8 cellular contexts compared by ENCODE assay signal in the genomic region with DNA sequence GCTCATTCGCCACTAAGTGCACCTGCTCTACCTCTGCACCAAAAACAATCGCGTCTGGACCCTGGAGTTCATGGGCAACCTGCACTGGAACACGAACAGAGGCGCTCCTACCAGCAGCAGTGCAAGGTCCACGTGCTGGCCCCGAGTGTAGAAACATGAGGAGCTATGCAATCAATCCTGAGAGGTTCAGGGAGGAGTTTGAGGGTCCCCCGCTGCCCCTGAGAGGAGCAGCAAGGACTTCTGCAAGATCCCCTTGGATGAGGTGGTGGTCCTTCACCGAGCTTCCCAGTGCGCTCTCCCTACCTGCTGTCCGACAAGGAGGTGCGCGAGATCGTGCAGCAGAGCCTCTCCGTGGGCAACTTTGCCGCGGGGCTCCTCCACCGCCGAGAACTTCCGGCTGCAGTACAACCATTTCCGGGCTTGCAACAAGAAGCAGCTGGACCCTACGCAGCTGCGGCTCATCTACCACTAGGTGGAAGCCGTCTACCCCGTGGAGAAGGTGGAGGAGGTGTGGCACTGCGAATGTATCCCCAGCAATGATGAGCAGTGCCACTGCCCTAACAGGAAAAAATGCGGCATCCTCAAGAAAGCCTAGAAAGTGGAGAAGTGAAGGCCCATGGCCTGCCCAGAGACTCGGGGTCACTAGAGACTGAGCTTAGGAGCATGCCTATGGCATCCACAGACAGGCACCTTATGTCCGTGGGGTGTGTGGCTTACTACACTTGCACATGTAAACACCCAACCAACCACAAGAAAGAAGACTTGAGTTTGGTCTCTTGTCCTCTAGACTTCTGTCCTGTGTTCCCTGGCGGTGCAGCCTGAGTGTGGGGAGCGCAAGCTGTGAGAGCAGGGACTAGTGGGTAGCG. TPM values are rescaled to one million over a fixed set of nuclear protein-coding genes. Genes with fewer than 3 reads are reported as not detected.
A peak's percentile ranks its signal among the peaks of the same experiment; 100 is the strongest.
DNase-seq lines count a peak whose midpoint lies in the region; ATAC-seq and TF ChIP-seq lines count a peak whose summit lies in the region.
"Not testable (repeated sequence)": the region's sequence is repeated elsewhere in the genome, so short reads cannot be mapped to it uniquely, and the experiment has no call there.

No MANE protein-coding gene starts in this region.

- H3K4me1 Mint-ChIP-seq in activated CD4-positive, alpha-beta T cell treated with anti-CD3 and anti-CD28 coated beads for 36 hours = peaks cover 20% of the 10 kb centered on the region
- peaks cover 19% of the 10 kb centered on the region for H3K4me1 Mint-ChIP-seq in stimulated activated memory B cell treated with anti-CD40 and anti-IgM and Interleukin-4, amounts not matched to agents 10 μg/mL and 1 μg/mL and 100 μg/mL, for 72 hours

- CTCF ChIA-PET in activated CD4-positive, alpha-beta T cell treated with anti-CD3 and anti-CD28 coated beads for 36 hours (lab: Charles Lee) = interaction anchor here (0.6 to 1.4 kb wide), 7 partner anchors 11 to 107 kb away, joined by 3 to 4 read pairs (median 3); partner anchors contain the start of gene ASAH2B

- not testable (repeated sequence) for H3K36me3 Mint-ChIP-seq in activated CD4-positive, alpha-beta T cell treated with anti-CD3 and anti-CD28 coated beads for 36 hours (ENCODE audit: low read depth); stimulated activated memory B cell treated with anti-CD40 and anti-IgM and Interleukin-4, amounts not matched to agents 10 μg/mL and 1 μg/mL and 100 μg/mL, for 72 hours

- TF ChIP-seq POLR2A in right lobe of liver (IDR thresholded peaks at IDR 0.05) = not testable (repeated sequence)

- ATAC-seq in GM19467 (IDR thresholded peaks at IDR 0.05; ENCODE audit: unreplicated experiment) (peak; percentile 97), HG03196 (IDR thresholded peaks at IDR 0.05; ENCODE audit: unreplicated experiment) (peak; percentile 61), right lobe of liver (peak; percentile 91 to 98 (median 94))
- peak; percentile 99 for ATAC-seq in activated CD4-positive, alpha-beta T cell treated with anti-CD3 and anti-CD28 coated beads for 36 hours
- peak; percentile 94 for ATAC-seq in stimulated activated memory B cell treated with anti-CD40 and anti-IgM and Interleukin-4, amounts not matched to agents 10 μg/mL and 1 μg/mL and 100 μg/mL, for 72 hours

- H3K4me3 ChIP-seq in cardiac fibroblast (replicated peaks in 1 of 2; ENCODE audit: low read depth in 2 of 2, low read length in 2 of 2) = peak overlapping the region; percentile 22 to 59
- peak overlapping the region; percentile 33 to 61 (median 56) for H3K4me3 ChIP-seq in right lobe of liver

- H3K9me3 Mint-ChIP-seq in activated CD4-positive, alpha-beta T cell treated with anti-CD3 and anti-CD28 coated beads for 36 hours (ENCODE audit: low read depth); stimulated activated memory B cell treated with anti-CD40 and anti-IgM and Interleukin-4, amounts not matched to agents 10 μg/mL and 1 μg/mL and 100 μg/mL, for 72 hours: not testable (repeated sequence)

- H3K4me1 ChIP-seq in right lobe of liver = not testable (repeated sequence)

- H3K27me3 ChIP-seq in right lobe of liver = not testable (repeated sequence)

- WGBS in right lobe of liver (ENCODE audit: insufficient coverage, low coverage, low lambda C conversion rate, missing lambda C conversion rate) = 52% methylated on average over 5 of the region's 32 CpGs

- not testable (repeated sequence) for H3K9me3 ChIP-seq in right lobe of liver

- POLR2A ChIA-PET in activated CD4-positive, alpha-beta T cell treated with anti-CD3 and anti-CD28 coated beads for 36 hours (lab: Charles Lee) = interaction anchor here (0.6 kb wide), 1 partner anchor 12 kb away, joined by 8 read pairs; no protein-coding TSS in a partner anchor

- peak overlapping the region; percentile 84 for H3K4me3 Mint-ChIP-seq in activated CD4-positive, alpha-beta T cell treated with anti-CD3 and anti-CD28 coated beads for 36 hours
- peak overlapping the region; percentile 81 for H3K4me3 Mint-ChIP-seq in stimulated activated memory B cell treated with anti-CD40 and anti-IgM and Interleukin-4, amounts not matched to agents 10 μg/mL and 1 μg/mL and 100 μg/mL, for 72 hours

- H3K36me3 ChIP-seq in right lobe of liver = not testable (repeated sequence)

- peak; percentile 58 for TF ChIP-seq CTCF in cardiac fibroblast (IDR thresholded peaks at IDR 0.05; ENCODE audit: low read depth, low read length)
- peak in 3 of 4 donors; percentile 41 to 51 (median 51) for TF ChIP-seq CTCF in right lobe of liver (IDR thresholded peaks at IDR 0.05)

- intact Hi-C loops in activated CD4-positive, alpha-beta T cell treated with anti-CD3 and anti-CD28 coated beads for 36 hours (cut with DNase I, micrococcal nuclease) = loop anchor here in 1 of 2 experiments (1.0 kb wide), 3 partner anchors 36 to 231 kb away; no protein-coding TSS in a partner anchor
- intact Hi-C loops in right lobe of liver (cut with DNase I) = not testable (repeated sequence)

- DNase-seq in Daoy (ENCODE audit: low read depth) = peak; percentile 25
- DNase-seq in NCI-H2227 treated with DMSO at 0.1 percent for 48 hours (lab: John Stamatoyannopoulos, UW) = peak; percentile 39
- peak; percentile 82 for DNase-seq in activated CD4-positive, alpha-beta T cell treated with anti-CD3 and anti-CD28 coated beads for 36 hours
- DNase-seq in cardiac fibroblast (ENCODE audit: low read depth in 2 of 2) = peak; percentile 24 to 60
- DNase-seq in right lobe of liver = peak in 2 of 3 donors; percentile 69 to 76

- H3K27me3 Mint-ChIP-seq in activated CD4-positive, alpha-beta T cell treated with anti-CD3 and anti-CD28 coated beads for 36 hours; stimulated activated memory B cell treated with anti-CD40 and anti-IgM and Interleukin-4, amounts not matched to agents 10 μg/mL and 1 μg/mL and 100 μg/mL, for 72 hours: not testable (repeated sequence)

- not testable (repeated sequence) for H3K27ac ChIP-seq in right lobe of liver

- peak overlapping the region; percentile 85 for H3K27ac Mint-ChIP-seq in activated CD4-positive, alpha-beta T cell treated with anti-CD3 and anti-CD28 coated beads for 36 hours
- H3K27ac Mint-ChIP-seq in stimulated activated memory B cell treated with anti-CD40 and anti-IgM and Interleukin-4, amounts not matched to agents 10 μg/mL and 1 μg/mL and 100 μg/mL, for 72 hours = peak overlapping the region; percentile 75

RNA-seq across cellular contexts. Expression of gene SGMS1, which starts 36.3 kb away (rescaled TPM):
- total RNA-seq in Daoy (2014; rRNA removed; shearing (Covaris generic)) = 13.5 and 13.9 TPM in 2 replicates
- total RNA-seq in activated CD4-positive, alpha-beta T cell treated with anti-CD3 and anti-CD28 coated beads for 36 hours = 1 to 10 TPM; 7.5 to 9.0 TPM
- 10 to 100 TPM; 13.6 to 49.8 (median 20.0) TPM for total RNA-seq in right lobe of liver

Comparison
In these comparisons a context has a peak if more than half of its experiments do, and no peak if none do; other contexts are left out.
1. DNase-seq: peak in every context shown above with its lines; median percentile 82 in activated CD4-positive, alpha-beta T cell treated with anti-CD3 and anti-CD28 coated beads for 36 hours; 72 in right lobe of liver; 42 in cardiac fibroblast; 39 in NCI-H2227 treated with DMSO at 0.1 percent for 48 hours; 25 in Daoy.